ENCODE assay signal across 27 cellular contexts in the genomic region with DNA sequence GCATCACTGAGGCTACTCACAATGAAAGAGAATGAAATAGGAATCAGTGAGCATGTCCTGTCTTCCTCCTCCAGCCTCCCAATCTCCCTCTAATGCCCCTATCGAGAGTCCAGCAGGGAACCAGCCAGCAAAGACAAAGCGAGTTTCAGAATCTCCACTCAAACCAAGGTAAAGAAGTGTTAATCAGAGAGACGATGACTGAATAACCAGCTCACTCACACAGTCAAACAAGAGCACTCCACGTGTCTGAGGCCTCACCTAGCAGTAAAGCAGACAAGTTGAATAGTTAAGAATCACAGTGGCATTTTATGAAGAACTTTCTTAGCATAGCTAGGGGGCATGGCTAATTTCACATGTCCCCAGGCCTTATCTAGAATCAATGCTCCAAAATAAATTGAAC. TPM values are rescaled to one million over a fixed set of nuclear protein-coding genes. Genes with fewer than 3 reads are reported as not detected.
"Had no signal": no experiment of that assay in that cellular context is flagged by ENCODE, and none has a peak within 500 bp of the region (broad histone marks: within the 10 kb centered on the region; RNA-seq: fewer than 3 reads in every experiment).

No MANE protein-coding gene starts in this region.

- H3K27ac ChIP-seq: brain microvascular endothelial cell, esophagus squamous epithelium, gastrocnemius medialis, lower lobe of right lung, sigmoid colon, thoracic aorta had no signal

- H3K27me3 ChIP-seq: gastrocnemius medialis, sigmoid colon had no signal

- DNase-seq: activated CD4-positive, alpha-beta T cell treated with anti-CD3 and anti-CD28 coated beads, Interleukin-2, amount 50 U/mL, for 1 hour; activated CD4-positive, CD25-positive, alpha-beta regulatory T cell treated with anti-CD3 and anti-CD28 coated beads, Interleukin-2, amount 50 U/mL, for 72 hours; activated T-cell treated with anti-CD3 and anti-CD28 coated beads, Interleukin-2, amount 50 U/mL, for 1 hour; aorta; brain microvascular endothelial cell; caudate nucleus; dermis blood vessel endothelial cell; effector CD8-positive, alpha-beta T cell; esophagus squamous epithelium; gastrocnemius medialis; hypothalamus; left colon; lower lobe of right lung; naive B cell; posterior cingulate gyrus; sigmoid colon; stimulated activated CD4-positive, alpha-beta T cell treated with anti-CD3 and anti-CD28 coated beads, Interleukin-2, amount 100 ng/mL, for 48 hours; stimulated activated naive CD4-positive, alpha-beta T cell had no signal

- H3K4me1 ChIP-seq: gastrocnemius medialis, sigmoid colon had no signal

- H3K4me3 ChIP-seq: esophagus squamous epithelium, gastrocnemius medialis, lower lobe of right lung, sigmoid colon, thoracic aorta had no signal

- H3K36me3 ChIP-seq: brain microvascular endothelial cell, esophagus squamous epithelium, gastrocnemius medialis, lower lobe of right lung, sigmoid colon, thoracic aorta had no signal

- ATAC-seq: activated naive CD4-positive, alpha-beta T cell treated with anti-CD3 and anti-CD28 coated beads, Interleukin-2, amount 50 U/mL, for 72 hours; gastrocnemius medialis; left colon had no signal

- FAIRE-seq: keratinocyte had no signal

- H3K9me3 ChIP-seq: esophagus squamous epithelium, gastrocnemius medialis, lower lobe of right lung, sigmoid colon, thoracic aorta had no signal

RNA-seq across cellular contexts. Expression of gene TREM1, which starts 3.3 kb away (rescaled TPM):
- total RNA-seq: dermis blood vessel endothelial cell; renal cortical epithelial cell; T-helper 2 cell treated with Interferon-gamma antibody and Interleukin-4, amounts not matched to agents 100 ng/mL and 5 ng/mL, for 36 hours had no signal

RNA-seq across cellular contexts. Expression of gene NCR2, which starts 45.6 kb away (rescaled TPM):
- total RNA-seq: activated naive CD4-positive, alpha-beta T cell treated with anti-CD3 and anti-CD28 coated beads, Interleukin-2, amount 50 U/mL, for 72 hours; aorta; dermis blood vessel endothelial cell; gastrocnemius medialis; lower lobe of right lung; mesenteric fat pad; mucosa of gallbladder; omental fat pad; renal cortical epithelial cell; sigmoid colon; T-helper 2 cell treated with Interferon-gamma antibody and Interleukin-4, amounts not matched to agents 100 ng/mL and 5 ng/mL, for 36 hours; thoracic aorta; urinary bladder had no signal
